Comparison of ENCODE assay signal across 8 cellular contexts in genomic region chr2:206766057-206766930, GRCh38. TPM values are rescaled to one million over a fixed set of nuclear protein-coding genes. Genes with fewer than 3 reads are reported as not detected.
DNase-seq lines count a peak whose midpoint lies in the region; ATAC-seq, FAIRE-seq and TF ChIP-seq lines count a peak whose summit lies in the region.

No MANE protein-coding gene starts in this region.

- H3K27me3 Mint-ChIP-seq in activated naive CD4-positive, alpha-beta T cell treated with anti-CD3 and anti-CD28 coated beads for 36 hours (ENCODE audit: low read depth), result no peaks in the 10 kb centered on the region

- H3K27ac Mint-ChIP-seq in activated naive CD4-positive, alpha-beta T cell treated with anti-CD3 and anti-CD28 coated beads for 36 hours, result peak overlapping the region; percentile 95
- peak overlapping the region in 1 of 2 donors; percentile 98 for H3K27ac Mint-ChIP-seq in activated naive CD4-positive, alpha-beta T cell treated with anti-CD3 and anti-CD28 coated beads, Interleukin-2, amount 50 U/mL, for 72 hours

- FAIRE-seq in GM12892 (lab: Jason Lieb, UNC), result no peak

- intact Hi-C loops in activated naive CD4-positive, alpha-beta T cell treated with anti-CD3 and anti-CD28 coated beads for 36 hours (cut with micrococcal nuclease), result loop anchor here (5.0 to 10.0 kb wide), 4 partner anchors 209 to 1499 kb away; partner anchors contain the start of genes INO80D, PIKFYVE and ZDBF2
- intact Hi-C loops in lower lobe of right lung (cut with DNase I), result no loop called here
- intact Hi-C loops in transverse colon (cut with DNase I; ENCODE audit: low total_unique reads), result no loop called here

- H3K4me1 ChIP-seq in lower lobe of right lung, result peaks cover 23% of the 10 kb centered on the region
- peaks cover 0 to 39% (median 15%) of the 10 kb centered on the region in 4 donors for H3K4me1 ChIP-seq in transverse colon

- peaks cover 36% of the 10 kb centered on the region for H3K4me1 Mint-ChIP-seq in activated naive CD4-positive, alpha-beta T cell treated with anti-CD3 and anti-CD28 coated beads for 36 hours (ENCODE audit: low read depth)

- H3K9me3 Mint-ChIP-seq in activated naive CD4-positive, alpha-beta T cell treated with anti-CD3 and anti-CD28 coated beads for 36 hours, result no peaks in the 10 kb centered on the region
- no peaks in the 10 kb centered on the region for H3K9me3 Mint-ChIP-seq in activated naive CD4-positive, alpha-beta T cell treated with anti-CD3 and anti-CD28 coated beads, Interleukin-2, amount 50 U/mL, for 72 hours

- TF ChIP-seq POLR2A in transverse colon (IDR thresholded peaks at IDR 0.05) (no peak), GM12892 (IDR thresholded peaks at IDR 0.05; ENCODE audit: low read depth, low read length) (no peak)

- H3K36me3 ChIP-seq in lower lobe of right lung (peaks cover 41% of the 10 kb centered on the region), transverse colon (peaks cover 0 to 8% (median 3%) of the 10 kb centered on the region in 4 donors)

- peak overlapping the region; percentile 92 for H3K27ac ChIP-seq in lower lobe of right lung
- H3K27ac ChIP-seq in transverse colon, result peak overlapping the region; percentile 81 to 91 (median 86)

- no peaks in the 10 kb centered on the region for H3K9me3 ChIP-seq in lower lobe of right lung
- H3K9me3 ChIP-seq in transverse colon, result no peaks in the 10 kb centered on the region

- no peak for ATAC-seq in activated naive CD4-positive, alpha-beta T cell treated with anti-CD3 and anti-CD28 coated beads, Interleukin-2, amount 50 U/mL, for 72 hours
- ATAC-seq in lower lobe of right lung (no peak), GM21576 (IDR thresholded peaks at IDR 0.05; ENCODE audit: unreplicated experiment) (no peak)

- H3K4me3 ChIP-seq in astrocyte of the spinal cord (ENCODE audit: low read depth, low read length), result peak overlapping the region; percentile 89
- H3K4me3 ChIP-seq in lower lobe of right lung, result peak overlapping the region; percentile 87
- peak overlapping the region; percentile 54 to 90 (median 78) for H3K4me3 ChIP-seq in transverse colon

- DNase-seq in activated naive CD4-positive, alpha-beta T cell treated with anti-CD3 and anti-CD28 coated beads for 36 hours, result no peak
- no peak for DNase-seq in activated naive CD4-positive, alpha-beta T cell treated with anti-CD3 and anti-CD28 coated beads, Interleukin-2, amount 50 U/mL, for 72 hours (ENCODE audit: low spot score in 2 of 2)
- DNase-seq in astrocyte of the spinal cord (ENCODE audit: low read depth, low spot score) (no peak), lower lobe of right lung (no peak), transverse colon (no peak), GM12892 (ENCODE audit: insufficient read length) (no peak), cerebellar cortex (ENCODE audit: low spot score) (no peak)

- peaks cover 20% of the 10 kb centered on the region for H3K36me3 Mint-ChIP-seq in activated naive CD4-positive, alpha-beta T cell treated with anti-CD3 and anti-CD28 coated beads for 36 hours (ENCODE audit: low read depth)
- H3K36me3 Mint-ChIP-seq in activated naive CD4-positive, alpha-beta T cell treated with anti-CD3 and anti-CD28 coated beads, Interleukin-2, amount 50 U/mL, for 72 hours, result peaks cover 11 to 22% of the 10 kb centered on the region in 2 donors

- H3K4me3 Mint-ChIP-seq in activated naive CD4-positive, alpha-beta T cell treated with anti-CD3 and anti-CD28 coated beads for 36 hours, result peak overlapping the region; percentile 89

- 39 to 55% methylated on average over 8 to 12 of the region's 12 CpGs for WGBS in transverse colon (ENCODE audit: low coverage in 1 of 2), 2 donors

- in situ Hi-C loops in astrocyte of the spinal cord (cut with HindIII; ENCODE audit: low sequenced_read_pairs) (no loop called here), transverse colon (cut with MboI; ENCODE audit: low pct_ligation_motif_present in 1 of 4, low pct_unique_long_range_greater_than_20kb in 1 of 4, low sequenced_read_pairs in 3 of 4) (loop anchor here in 1 of 4 donors (25.0 kb wide), 1 partner anchor 1496 kb away; the partner anchor contains the start of genes IDH1 and PIKFYVE)

- TF ChIP-seq CTCF in astrocyte of the spinal cord (IDR thresholded peaks at IDR 0.05; ENCODE audit: low read depth, low read length), result no peak
- no peak for TF ChIP-seq CTCF in lower lobe of right lung (IDR thresholded peaks at IDR 0.05)
- TF ChIP-seq CTCF in transverse colon (IDR thresholded peaks at IDR 0.05), result no peak

- H3K27me3 ChIP-seq in lower lobe of right lung (ENCODE audit: low read depth), result no peaks in the 10 kb centered on the region
- no peaks in the 10 kb centered on the region for H3K27me3 ChIP-seq in transverse colon

- TF ChIP-seq EP300 in transverse colon (IDR thresholded peaks at IDR 0.05; ENCODE audit: low read depth), result no peak

- CTCF ChIA-PET in activated naive CD4-positive, alpha-beta T cell treated with anti-CD3 and anti-CD28 coated beads for 36 hours (lab: Charles Lee), result interaction anchor here (1.8 kb wide), 1 partner anchor 15 kb away, joined by 16 read pairs; no protein-coding TSS in a partner anchor

RNA-seq across cellular contexts. Expression of gene FASTKD2, which starts 0.9 kb away (rescaled TPM):
- total RNA-seq in activated naive CD4-positive, alpha-beta T cell treated with anti-CD3 and anti-CD28 coated beads for 36 hours, result 10 to 100 TPM; 21.4 to 22.8 TPM
- total RNA-seq in activated naive CD4-positive, alpha-beta T cell treated with anti-CD3 and anti-CD28 coated beads, Interleukin-2, amount 50 U/mL, for 72 hours, result 10 to 100 TPM; 24.8 to 35.9 TPM
- total RNA-seq in lower lobe of right lung, result 18.2 TPM
- 10 to 100 TPM in 3 of 4 donors, 1 to 10 TPM in 1; 6.8 to 24.9 (median 21.1) TPM for total RNA-seq in transverse colon
- 26.4 TPM for polyA plus RNA-seq in GM12892 (2012; ENCODE audit: missing spikeins)

RNA-seq across cellular contexts. Expression of gene MDH1B, which starts 1.2 kb away (rescaled TPM):
- under 1 TPM; 0.86 TPM for total RNA-seq in activated naive CD4-positive, alpha-beta T cell treated with anti-CD3 and anti-CD28 coated beads for 36 hours
- total RNA-seq in activated naive CD4-positive, alpha-beta T cell treated with anti-CD3 and anti-CD28 coated beads, Interleukin-2, amount 50 U/mL, for 72 hours, result 1 to 10 TPM in 1 of 2 donors, under 1 TPM in 1; 0.36 to 1.4 TPM
- total RNA-seq in lower lobe of right lung (3.3 TPM), transverse colon (100 to 1,000 TPM in 1 of 4 donors, under 1 TPM in 2, not detected in 1; 0.55 to 365 (median 0.79) TPM)
- polyA plus RNA-seq in GM12892 (2012; ENCODE audit: missing spikeins), result 0.74 TPM

RNA-seq across cellular contexts. Expression of gene DYTN, which starts 48.1 kb away (rescaled TPM):
- total RNA-seq in activated naive CD4-positive, alpha-beta T cell treated with anti-CD3 and anti-CD28 coated beads for 36 hours, result not detected
- not detected for total RNA-seq in activated naive CD4-positive, alpha-beta T cell treated with anti-CD3 and anti-CD28 coated beads, Interleukin-2, amount 50 U/mL, for 72 hours
- total RNA-seq in lower lobe of right lung (not detected), transverse colon (not detected)
- polyA plus RNA-seq in GM12892 (2012; ENCODE audit: missing spikeins), result not detected
